Comparison of ENCODE assay signal across 28 cellular contexts in genomic region chr5:137438932-137439331, GRCh38.
"Had no signal": no experiment of that assay in that cellular context is flagged by ENCODE, and none has a peak within 500 bp of the region (broad histone marks: within the 10 kb centered on the region; RNA-seq: fewer than 3 reads in every experiment).

No MANE protein-coding gene starts in this region.

- H3K27ac Mint-ChIP-seq: activated CD4-positive, alpha-beta memory T cell treated with anti-CD3 and anti-CD28 coated beads for 36 hours; activated CD8-positive, alpha-beta T cell treated with anti-CD3 and anti-CD28 coated beads, Interleukin-2, amount 10 ng/mL, durations not matched to agents 7 days and 5 days; activated naive CD8-positive, alpha-beta T cell; activated T-helper 17 cell treated with anti-CD3 and anti-CD28 coated beads, Interleukin-2, amount 50 U/mL, for 72 hours; effector memory CD8-positive, alpha-beta T cell; T-helper 17 cell; WTC11 had no signal

- H3K4me1 Mint-ChIP-seq: activated T-helper 17 cell treated with anti-CD3 and anti-CD28 coated beads, Interleukin-2, amount 50 U/mL, for 72 hours; T-helper 17 cell; WTC11 had no signal

- H3K4me1 ChIP-seq: esophagus squamous epithelium, gastroesophageal sphincter had no signal

- H3K27me3 ChIP-seq: brain microvascular endothelial cell, esophagus squamous epithelium, gastroesophageal sphincter had no signal

- H3K36me3 Mint-ChIP-seq: activated CD4-positive, alpha-beta memory T cell treated with anti-CD3 and anti-CD28 coated beads for 36 hours; activated naive CD8-positive, alpha-beta T cell; WTC11 had no signal

- H3K4me3 ChIP-seq: esophagus squamous epithelium, gastroesophageal sphincter had no signal

- H3K36me3 ChIP-seq: brain microvascular endothelial cell, esophagus squamous epithelium, gastroesophageal sphincter had no signal

- ATAC-seq: activated CD8-positive, alpha-beta T cell treated with anti-CD3 and anti-CD28 coated beads, Interleukin-2, amount 10 ng/mL, durations not matched to agents 7 days and 5 days; activated T-cell treated with anti-CD3 and anti-CD28 coated beads, Interleukin-2, amount 50 U/mL, for 4 hours; activated T-helper 17 cell treated with anti-CD3 and anti-CD28 coated beads, Interleukin-2, amount 50 U/mL, for 72 hours; effector memory CD8-positive, alpha-beta T cell; gastroesophageal sphincter; T-helper 17 cell; WTC11 had no signal

- H3K27ac ChIP-seq: brain microvascular endothelial cell, esophagus squamous epithelium, gastroesophageal sphincter, VCaP had no signal

- DNase-seq: activated CD4-positive, alpha-beta memory T cell treated with anti-CD3 and anti-CD28 coated beads for 36 hours; activated CD4-positive, alpha-beta T cell treated with anti-CD3 and anti-CD28 coated beads for 1 hour; activated CD4-positive, alpha-beta T cell treated with anti-CD3 and anti-CD28 coated beads for 48 hours; activated CD4-positive, alpha-beta T cell treated with anti-CD3 and anti-CD28 coated beads, Interleukin-2, amount 50 U/mL, for 1 hour; activated CD8-positive, alpha-beta T cell treated with anti-CD3 and anti-CD28 coated beads, Interleukin-2, amount 10 ng/mL, durations not matched to agents 7 days and 5 days; activated effector memory CD4-positive, alpha-beta T cell treated with Interleukin-2 at 50 U/mL for 16 hours; activated gamma-delta T cell treated with Interleukin-2 at 50 U/mL for 16 hours; activated naive CD4-positive, alpha-beta T cell treated with anti-CD3 and anti-CD28 coated beads, Interleukin-2, amount 50 U/mL, for 16 hours; activated naive CD4-positive, alpha-beta T cell treated with Interleukin-2 at 50 U/mL for 16 hours; activated T-cell treated with anti-CD3 and anti-CD28 coated beads, Interleukin-2, amount 50 U/mL, for 4 hours; amniotic stem cell; anterior cingulate cortex; brain microvascular endothelial cell; caudate nucleus; cortex of kidney; dermis blood vessel endothelial cell; effector CD4-positive, alpha-beta T cell; effector memory CD8-positive, alpha-beta T cell; erythroblast; esophagus squamous epithelium; foreskin melanocyte; hippocampal formation; T-helper 17 cell had no signal

- H3K4me3 Mint-ChIP-seq: activated CD4-positive, alpha-beta memory T cell treated with anti-CD3 and anti-CD28 coated beads for 36 hours; activated CD8-positive, alpha-beta T cell treated with anti-CD3 and anti-CD28 coated beads, Interleukin-2, amount 10 ng/mL, durations not matched to agents 7 days and 5 days; activated naive CD8-positive, alpha-beta T cell; activated T-cell treated with anti-CD3 and anti-CD28 coated beads, Interleukin-2, amount 50 U/mL, for 4 hours; activated T-helper 17 cell treated with anti-CD3 and anti-CD28 coated beads, Interleukin-2, amount 50 U/mL, for 72 hours; effector memory CD8-positive, alpha-beta T cell; T-helper 17 cell; WTC11 had no signal

- H3K9me3 Mint-ChIP-seq: activated CD4-positive, alpha-beta memory T cell treated with anti-CD3 and anti-CD28 coated beads for 36 hours; activated T-cell treated with anti-CD3 and anti-CD28 coated beads, Interleukin-2, amount 50 U/mL, for 4 hours; activated T-helper 17 cell treated with anti-CD3 and anti-CD28 coated beads, Interleukin-2, amount 50 U/mL, for 72 hours had no signal

- H3K9me3 ChIP-seq: esophagus squamous epithelium, gastroesophageal sphincter had no signal
